6 cellular contexts compared by ENCODE assay signal in the genomic region with DNA sequence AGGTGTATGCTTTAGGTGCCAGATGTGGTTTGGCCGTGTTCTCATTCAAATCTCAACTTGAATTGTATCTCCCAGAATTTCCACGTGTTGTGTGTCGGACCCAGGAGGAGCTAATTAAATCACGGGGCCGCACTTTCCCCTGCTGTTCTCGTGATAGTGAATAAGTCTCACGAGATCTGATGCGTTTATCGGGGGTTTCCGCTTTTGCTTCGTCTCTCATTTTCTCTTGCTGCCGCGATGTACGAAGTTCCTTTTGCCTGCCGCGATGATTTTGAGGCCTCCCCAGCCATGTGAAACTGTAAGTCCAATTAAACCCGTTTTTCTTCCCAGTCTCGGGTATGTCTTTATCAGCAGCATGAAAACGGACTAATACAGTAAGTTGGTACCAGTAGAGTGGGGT.
DNase-seq lines count a peak whose midpoint lies in the region; ATAC-seq, FAIRE-seq and TF ChIP-seq lines count a peak whose summit lies in the region.
"Not testable (repeated sequence)": the region's sequence is repeated elsewhere in the genome, so short reads cannot be mapped to it uniquely, and the experiment has no call there.

No MANE protein-coding gene starts in this region.

- intact Hi-C loops in Caco-2 (cut with micrococcal nuclease; ENCODE audit: unreplicated experiment): loop anchor here (1.0 to 5.0 kb wide), 2 partner anchors 186 to 244 kb away; a partner anchor contains a TSS
- intact Hi-C loops in K562 (cut with micrococcal nuclease): not testable (repeated sequence)

- H3K27ac Mint-ChIP-seq in Caco-2 (ENCODE audit: unreplicated experiment) (peak overlapping the region; percentile 85), mesothelial cell of epicardium (peak overlapping the region; percentile 50)

- TF ChIP-seq CTCF in Caco-2 (IDR thresholded peaks at IDR 0.05; ENCODE audit: insufficient read depth in 1 of 2, low read depth in 1 of 2, low read length in 1 of 2, severe bottlenecking in 1 of 2, unreplicated experiment in 1 of 2); K562 (IDR thresholded peaks at IDR 0.05 in 2 of 3, conservative IDR thresholded peaks at IDR 0.05 in 1 of 3; ENCODE audit: insufficient read depth in 2 of 3, low read depth in 1 of 3, low read length in 3 of 3); fibroblast of villous mesenchyme (IDR thresholded peaks at IDR 0.05; ENCODE audit: insufficient read depth, low read depth, low read length); mesothelial cell of epicardium (IDR thresholded peaks at IDR 0.05; ENCODE audit: unreplicated experiment): not testable (repeated sequence)

- TF ChIP-seq RAD21 in K562 (CRISPR knock-in tag; conservative IDR thresholded peaks at IDR 0.05 in 1 of 2, IDR thresholded peaks at IDR 0.05 in 1 of 2): not testable (repeated sequence)

- DNase-seq in Caco-2 (peak; percentile 73 to 77), NCI-H2029 treated with DMSO at 0.1 percent for 48 hours (lab: John Stamatoyannopoulos, UW) (peak; percentile 27), RPMI8226 (peak; percentile 22), fibroblast of villous mesenchyme (ENCODE audit: low read depth) (peak; percentile 43)
- not testable (repeated sequence) for DNase-seq in K562 (ENCODE audit: extremely low read depth in 1 of 4, low spot score in 3 of 4); mesothelial cell of epicardium (ENCODE audit: low spot score in 2 of 2, unreplicated experiment in 2 of 2)

- not testable (repeated sequence) for H3K9ac ChIP-seq in K562 (ENCODE audit: insufficient read depth in 1 of 2, low read depth in 2 of 2, low read length in 2 of 2)

- not testable (repeated sequence) for FAIRE-seq in K562 (lab: Jason Lieb, UNC)

- not testable (repeated sequence) for TF ChIP-seq EP300 in K562 (IDR thresholded peaks at IDR 0.05; ENCODE audit: low read length)

- in situ Hi-C loops in K562 (cut with MboI): not testable (repeated sequence)

- CTCF ChIA-PET in Caco-2 (lab: Charles Lee): interaction anchor here (0.8 to 1.0 kb wide), 2 partner anchors 86 to 246 kb away, joined by 3 read pairs; no protein-coding TSS in a partner anchor
- CTCF ChIA-PET in K562 (lab: Yijun Ruan, JAX; ENCODE audit: low intra/inter-chr PET ratio): not testable (repeated sequence)

- H3K4me3 Mint-ChIP-seq in Caco-2 (ENCODE audit: unreplicated experiment): peak overlapping the region; percentile 90
- not testable (repeated sequence) for H3K4me3 Mint-ChIP-seq in mesothelial cell of epicardium

- BruUV-seq in Caco-2 (replicated peaks; lab: Mats Ljungman, UMichigan); K562 (replicated peaks; lab: Mats Ljungman, UMichigan): not testable (repeated sequence)

- not testable (repeated sequence) for H3K27ac ChIP-seq in K562 (ENCODE audit: extremely low read depth, low read depth, low read length)

- 88% methylated on average over 18 of the region's 19 CpGs for WGBS in K562 (ENCODE audit: insufficient coverage, low coverage, missing lambda C conversion rate)

- peak overlapping the region; percentile 46 for H3K4me3 ChIP-seq in Caco-2 (ENCODE audit: low read depth, low read length)
- H3K4me3 ChIP-seq in K562: not testable (repeated sequence)
- peak overlapping the region; percentile 59 for H3K4me3 ChIP-seq in fibroblast of villous mesenchyme (ENCODE audit: low read depth, low read length)

- H3K4me2 ChIP-seq in K562 (ENCODE audit: insufficient read depth, low read length): not testable (repeated sequence)

- H3K9me3 Mint-ChIP-seq in Caco-2 (ENCODE audit: unreplicated experiment): not testable (repeated sequence)
- peaks cover 20% of the 10 kb centered on the region for H3K9me3 Mint-ChIP-seq in mesothelial cell of epicardium

- H2AFZ ChIP-seq in K562 (ENCODE audit: low read depth, low read length): not testable (repeated sequence)

- not testable (repeated sequence) for H3K36me3 Mint-ChIP-seq in Caco-2 (ENCODE audit: insufficient read depth, unreplicated experiment); mesothelial cell of epicardium

- not testable (repeated sequence) for H4K20me1 ChIP-seq in K562 (replicated peaks; ENCODE audit: control insufficient read depth, insufficient read depth, low read length)

- ATAC-seq in K562: not testable (repeated sequence)

- not testable (repeated sequence) for H3K9me3 ChIP-seq in Caco-2; K562 (replicated peaks; ENCODE audit: control insufficient read depth, insufficient read depth, low read depth, low read length)

- peaks cover 37% of the 10 kb centered on the region for H3K4me1 Mint-ChIP-seq in Caco-2 (ENCODE audit: low read depth, unreplicated experiment)
- H3K4me1 Mint-ChIP-seq in mesothelial cell of epicardium: peaks cover 38% of the 10 kb centered on the region

- not testable (repeated sequence) for H3K79me2 ChIP-seq in K562 (ENCODE audit: control insufficient read depth, insufficient read depth, low read length)

- not testable (repeated sequence) for H3K27me3 ChIP-seq in Caco-2 (replicated peaks; ENCODE audit: control insufficient read depth, insufficient read depth, low read length); K562 (ENCODE audit: control insufficient read depth in 2 of 2, insufficient read depth in 2 of 2, low read length in 2 of 2)

- POLR2A ChIA-PET in Caco-2 (lab: Charles Lee): interaction anchor here (0.5 to 1.6 kb wide), 6 partner anchors 11 to 244 kb away, joined by 3 to 9 read pairs (median 4); a partner anchor contains a TSS
- POLR2A ChIA-PET in K562 (lab: Yijun Ruan, JAX): not testable (repeated sequence)

- H3K27me3 Mint-ChIP-seq in Caco-2 (ENCODE audit: insufficient read depth, unreplicated experiment); mesothelial cell of epicardium (ENCODE audit: low read depth): not testable (repeated sequence)

- TF ChIP-seq POLR2A in K562 (conservative IDR thresholded peaks at IDR 0.05): not testable (repeated sequence)

- H3K36me3 ChIP-seq in Caco-2 (ENCODE audit: control insufficient read depth, insufficient read depth, low read length); K562 (ENCODE audit: control insufficient read depth, insufficient read depth, low read length): not testable (repeated sequence)

- H3K9me1 ChIP-seq in K562 (ENCODE audit: control insufficient read depth, insufficient read depth, low read length): not testable (repeated sequence)

- H3K4me1 ChIP-seq in Caco-2 (peaks cover 38% of the 10 kb centered on the region), K562 (replicated peaks in 1 of 2; ENCODE audit: control insufficient read depth in 2 of 2, insufficient read depth in 2 of 2, low read length in 2 of 2) (peaks cover 0 to 21% of the 10 kb centered on the region in 2 experiments; a peak in 3 of 5 replicates)

TF ChIP-seq in K562, 482 proteins besides CTCF, POLR2A, EP300 and RAD21:
- TF ChIP-seq, protein P1, sequence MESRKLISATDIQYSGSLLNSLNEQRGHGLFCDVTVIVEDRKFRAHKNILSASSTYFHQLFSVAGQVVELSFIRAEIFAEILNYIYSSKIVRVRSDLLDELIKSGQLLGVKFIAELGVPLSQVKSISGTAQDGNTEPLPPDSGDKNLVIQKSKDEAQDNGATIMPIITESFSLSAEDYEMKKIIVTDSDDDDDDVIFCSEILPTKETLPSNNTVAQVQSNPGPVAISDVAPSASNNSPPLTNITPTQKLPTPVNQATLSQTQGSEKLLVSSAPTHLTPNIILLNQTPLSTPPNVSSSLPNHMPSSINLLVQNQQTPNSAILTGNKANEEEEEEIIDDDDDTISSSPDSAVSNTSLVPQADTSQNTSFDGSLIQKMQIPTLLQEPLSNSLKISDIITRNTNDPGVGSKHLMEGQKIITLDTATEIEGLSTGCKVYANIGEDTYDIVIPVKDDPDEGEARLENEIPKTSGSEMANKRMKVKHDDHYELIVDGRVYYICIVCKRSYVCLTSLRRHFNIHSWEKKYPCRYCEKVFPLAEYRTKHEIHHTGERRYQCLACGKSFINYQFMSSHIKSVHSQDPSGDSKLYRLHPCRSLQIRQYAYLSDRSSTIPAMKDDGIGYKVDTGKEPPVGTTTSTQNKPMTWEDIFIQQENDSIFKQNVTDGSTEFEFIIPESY (CRISPR knock-in tag; IDR thresholded peaks at IDR 0.05): peak; percentile 90
- TF ChIP-seq, protein P2, sequence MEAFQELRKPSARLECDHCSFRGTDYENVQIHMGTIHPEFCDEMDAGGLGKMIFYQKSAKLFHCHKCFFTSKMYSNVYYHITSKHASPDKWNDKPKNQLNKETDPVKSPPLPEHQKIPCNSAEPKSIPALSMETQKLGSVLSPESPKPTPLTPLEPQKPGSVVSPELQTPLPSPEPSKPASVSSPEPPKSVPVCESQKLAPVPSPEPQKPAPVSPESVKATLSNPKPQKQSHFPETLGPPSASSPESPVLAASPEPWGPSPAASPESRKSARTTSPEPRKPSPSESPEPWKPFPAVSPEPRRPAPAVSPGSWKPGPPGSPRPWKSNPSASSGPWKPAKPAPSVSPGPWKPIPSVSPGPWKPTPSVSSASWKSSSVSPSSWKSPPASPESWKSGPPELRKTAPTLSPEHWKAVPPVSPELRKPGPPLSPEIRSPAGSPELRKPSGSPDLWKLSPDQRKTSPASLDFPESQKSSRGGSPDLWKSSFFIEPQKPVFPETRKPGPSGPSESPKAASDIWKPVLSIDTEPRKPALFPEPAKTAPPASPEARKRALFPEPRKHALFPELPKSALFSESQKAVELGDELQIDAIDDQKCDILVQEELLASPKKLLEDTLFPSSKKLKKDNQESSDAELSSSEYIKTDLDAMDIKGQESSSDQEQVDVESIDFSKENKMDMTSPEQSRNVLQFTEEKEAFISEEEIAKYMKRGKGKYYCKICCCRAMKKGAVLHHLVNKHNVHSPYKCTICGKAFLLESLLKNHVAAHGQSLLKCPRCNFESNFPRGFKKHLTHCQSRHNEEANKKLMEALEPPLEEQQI (IDR thresholded peaks at IDR 0.05): peak; percentile 91
- TF ChIP-seq CC2D1A (IDR thresholded peaks at IDR 0.05): peak; percentile 65; the same call in 1 of the 2 replicates
